ENCODE assay signal across 13 cellular contexts in the genomic region with DNA sequence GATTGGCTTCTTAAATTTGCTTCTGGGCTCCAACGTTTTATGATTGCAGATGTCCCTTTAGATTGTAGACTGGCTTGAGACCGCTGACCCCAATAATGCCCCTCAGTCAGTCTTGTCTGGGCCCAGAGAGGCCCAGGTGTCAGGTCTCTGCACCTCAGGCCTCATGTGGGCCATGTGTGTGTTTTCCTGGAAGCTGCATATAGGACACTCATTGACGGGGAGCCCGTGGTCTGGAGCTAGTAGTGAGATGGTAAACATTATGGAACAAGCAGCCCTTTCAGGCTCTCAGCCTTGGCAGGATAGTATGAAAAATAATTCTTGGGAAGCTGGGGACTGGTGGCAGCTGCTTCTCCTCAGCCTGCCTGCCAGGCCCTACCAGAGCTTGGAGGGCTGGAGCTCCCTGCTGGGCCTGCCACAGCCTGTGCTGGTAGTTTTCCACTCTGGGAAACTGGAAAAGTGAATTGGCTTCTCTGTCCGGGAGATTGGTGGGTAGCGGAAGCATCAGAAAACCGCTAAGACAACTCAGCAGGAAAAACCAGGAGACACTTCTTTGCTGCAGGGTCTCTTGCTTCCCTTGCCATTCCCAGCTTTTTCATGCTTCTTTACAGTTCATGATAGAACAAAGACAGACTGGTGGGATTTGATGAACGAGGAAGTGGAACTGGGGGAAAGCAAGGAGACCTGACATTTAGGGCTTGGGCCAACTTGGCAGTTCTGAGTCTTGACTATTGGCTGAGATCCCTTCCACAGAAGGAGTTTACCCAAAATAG. TPM values are rescaled to one million over a fixed set of nuclear protein-coding genes. Genes with fewer than 3 reads are reported as not detected.
DNase-seq lines count a peak whose midpoint lies in the region; ATAC-seq, FAIRE-seq and TF ChIP-seq lines count a peak whose summit lies in the region.
"Had no signal": no experiment of that assay in that cellular context is flagged by ENCODE, and none has a peak within 500 bp of the region (broad histone marks: within the 10 kb centered on the region; RNA-seq: fewer than 3 reads in every experiment).

No MANE protein-coding gene starts in this region.

- 40 to 46% methylated on average over 8 of the region's 8 CpGs for WGBS in body of pancreas, 2 donors
- 66% methylated on average over 8 of the region's 8 CpGs for WGBS in right cardiac atrium
- WGBS in prostate gland, result 12% methylated on average over 8 of the region's 8 CpGs

- CTCF ChIA-PET in HEK293T (lab: Yijun Ruan, JAX), result no interaction called here

- TF ChIP-seq CTCF in C4-2B (conservative IDR thresholded peaks at IDR 0.05), result no peak
- TF ChIP-seq CTCF in body of pancreas (IDR thresholded peaks at IDR 0.05), result no peak
- TF ChIP-seq CTCF in prostate gland (IDR thresholded peaks at IDR 0.05), result peak in 1 of 4 experiments; percentile 9

- H3K4me3 ChIP-seq in body of pancreas (no peak overlapping the region), right cardiac atrium (ENCODE audit: low read length) (no peak overlapping the region), prostate gland (no peak overlapping the region)

- no peaks in the 10 kb centered on the region for H3K9me3 ChIP-seq in body of pancreas
- no peaks in the 10 kb centered on the region for H3K9me3 ChIP-seq in right cardiac atrium (ENCODE audit: control insufficient read depth, low read length)
- no peaks in the 10 kb centered on the region for H3K9me3 ChIP-seq in prostate gland

- DNase-seq in body of pancreas (peak; percentile 75 to 86 (median 83)), right cardiac atrium (peak; percentile 81 to 91 (median 88)), prostate gland (ENCODE audit: low spot score) (peak; percentile 87), HEK293T (ENCODE audit: extremely low spot score) (no peak), GM12891 (ENCODE audit: insufficient read length, low spot score) (no peak)
- DNase-seq: activated CD4-positive, alpha-beta T cell treated with anti-CD3 and anti-CD28 coated beads, Interleukin-2, amount 50 U/mL, for 48 hours; GDM1; KG1; NCI-H524 treated with DMSO at 0.1 percent for 48 hours had no signal

- peak in 1 of 3 donors; percentile 23 for TF ChIP-seq POLR2A in body of pancreas (IDR thresholded peaks at IDR 0.05)
- TF ChIP-seq POLR2A in prostate gland (IDR thresholded peaks at IDR 0.05), result no peak
- TF ChIP-seq POLR2A in GM12891 (IDR thresholded peaks at IDR 0.05; ENCODE audit: low read depth, low read length), result no peak

- H3K27ac ChIP-seq in C4-2B, result peak overlapping the region; percentile 87
- peak overlapping the region; percentile 73 to 88 (median 81) for H3K27ac ChIP-seq in body of pancreas
- H3K27ac ChIP-seq in right cardiac atrium (ENCODE audit: low read length), result peak overlapping the region; percentile 73
- H3K27ac ChIP-seq in prostate gland, result peak overlapping the region; percentile 82 to 84

- intact Hi-C loops in body of pancreas (cut with DNase I) (no loop called here), right cardiac atrium (cut with DNase I) (no loop called here), prostate gland (cut with DNase I) (loop anchor here (5.0 to 10.0 kb wide), 2 partner anchors 58 to 100 kb away; partner anchors contain the start of gene DDR2)

- no peak for FAIRE-seq in GM12891 (lab: Jason Lieb, UNC)
- FAIRE-seq: islet of Langerhans had no signal

- H3K4me1 ChIP-seq in body of pancreas, result peaks cover 25% of the 10 kb centered on the region
- H3K4me1 ChIP-seq in right cardiac atrium (ENCODE audit: control insufficient read depth, insufficient read depth, low read length), result peaks cover 11% of the 10 kb centered on the region
- peaks cover 8% of the 10 kb centered on the region for H3K4me1 ChIP-seq in prostate gland (replicated peaks)

- H3K27me3 ChIP-seq in body of pancreas, result no peaks in the 10 kb centered on the region
- no peaks in the 10 kb centered on the region for H3K27me3 ChIP-seq in right cardiac atrium (ENCODE audit: control insufficient read depth, insufficient read depth)
- H3K27me3 ChIP-seq in prostate gland (replicated peaks; ENCODE audit: insufficient read depth), result no peaks in the 10 kb centered on the region

- H3K36me3 ChIP-seq in body of pancreas (replicated peaks in 1 of 2; ENCODE audit: insufficient read depth in 1 of 2, low read depth in 2 of 2) (no peaks in the 10 kb centered on the region), prostate gland (no peaks in the 10 kb centered on the region)

- POLR2A ChIA-PET in HEK293T (lab: Yijun Ruan, JAX), result no interaction called here

- ATAC-seq in body of pancreas, result peak; percentile 97
- ATAC-seq in right cardiac atrium, result peak; percentile 93 to 95
- ATAC-seq in HG02610 (IDR thresholded peaks at IDR 0.05; ENCODE audit: unreplicated experiment), result no peak
- ATAC-seq in GM21825 (IDR thresholded peaks at IDR 0.05; ENCODE audit: unreplicated experiment), result no peak

TF ChIP-seq in HEK293T, 16 proteins besides CTCF, POLR2A, EP300 and RAD21:
- no peak for TF ChIP-seq LEF1 (IDR thresholded peaks at IDR 0.05; ENCODE audit: borderline replicate concordance)
- no peak for TF ChIP-seq ELF4 (IDR thresholded peaks at IDR 0.05)
- no peak for TF ChIP-seq NFRKB (IDR thresholded peaks at IDR 0.05)
- TF ChIP-seq HDGF (IDR thresholded peaks at IDR 0.05; ENCODE audit: borderline replicate concordance), result no peak
- TF ChIP-seq ZNF384 (IDR thresholded peaks at IDR 0.05), result no peak
- TF ChIP-seq FOXA1 (IDR thresholded peaks at IDR 0.05), result no peak
- TF ChIP-seq FOXM1 (IDR thresholded peaks at IDR 0.05; ENCODE audit: borderline replicate concordance), result no peak
- no peak for TF ChIP-seq L3MBTL2 (conservative IDR thresholded peaks at IDR 0.05)
- no peak for TF ChIP-seq CTBP1 (IDR thresholded peaks at IDR 0.05; ENCODE audit: borderline replicate concordance)
- no peak for TF ChIP-seq ARNT (IDR thresholded peaks at IDR 0.05)
- no peak for TF ChIP-seq TARDBP (IDR thresholded peaks at IDR 0.05)
- TF ChIP-seq SP1 (IDR thresholded peaks at IDR 0.05), result no peak
- TF ChIP-seq PKNOX1 (IDR thresholded peaks at IDR 0.05), result no peak
- no peak for TF ChIP-seq FOXK2 (IDR thresholded peaks at IDR 0.05)
TF ChIP-seq in HEK293T: peak in this region for 0.

TF ChIP-seq in GM12891, 5 proteins besides CTCF, POLR2A, EP300 and RAD21:
- TF ChIP-seq TAF1 (IDR thresholded peaks at IDR 0.05; ENCODE audit: low read depth, low read length) (no peak), SPI1 (IDR thresholded peaks at IDR 0.05; ENCODE audit: low read depth, low read length) (no peak), PAX5 (IDR thresholded peaks at IDR 0.05; ENCODE audit: insufficient read depth, low read length, severe bottlenecking) (no peak), POLR2AphosphoS5 (IDR thresholded peaks at IDR 0.05; ENCODE audit: low read depth, low read length) (no peak), POU2F2 (IDR thresholded peaks at IDR 0.05; ENCODE audit: low read depth, low read length) (no peak)

RNA-seq across cellular contexts. Expression of gene HSD17B7, which starts 57.8 kb away (rescaled TPM):
- 10 to 100 TPM in 1 of 2 donors, 1 to 10 TPM in 1; 9.9 to 17.5 TPM for total RNA-seq in body of pancreas
- total RNA-seq in right cardiac atrium, result 1 to 10 TPM; 5.2 to 7.3 (median 6.2) TPM
- polyA plus RNA-seq in right cardiac atrium, result 5.3 TPM
- total RNA-seq in prostate gland, result 10 to 100 TPM; 14.1 to 14.7 TPM
- polyA plus RNA-seq in GM12891 (2012; ENCODE audit: low read depth, missing spikeins), result 15.8 TPM

Comparison
In these comparisons a context has a peak if more than half of its experiments do, and no peak if none do; other contexts are left out.
1. ATAC-seq: peak in body of pancreas (single experiment) and right cardiac atrium (2 of 2); none in HG02610 (single experiment) and GM21825 (single experiment).
2. DNase-seq: peak in body of pancreas (4 of 4), right cardiac atrium (3 of 3) and prostate gland (single experiment); none in HEK293T (single experiment) and GM12891 (single experiment).
3. Peak in every context shown above with its lines, with median percentiles within 50 percentile points of each other: H3K27ac ChIP-seq.